ENCODE assay signal across 12 cellular contexts in the genomic region with DNA sequence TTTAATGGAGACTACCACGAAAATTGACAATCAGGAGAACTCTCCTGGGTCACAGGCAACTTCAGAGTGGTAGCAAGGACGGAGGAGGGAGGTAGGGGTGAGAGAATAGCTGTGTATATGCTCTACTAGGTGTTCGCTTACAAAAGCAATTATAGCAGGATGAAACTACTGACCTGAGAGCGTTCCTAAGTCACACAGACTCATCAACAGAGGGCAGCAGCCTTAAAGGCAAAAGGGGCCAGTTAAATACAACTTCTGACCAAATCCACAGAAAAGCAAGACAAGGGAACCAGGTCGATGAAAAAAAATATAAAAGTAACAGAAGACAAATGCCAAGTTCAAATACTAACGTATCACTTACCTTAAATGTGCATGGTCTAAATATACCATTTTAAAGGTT.
"Had no signal": no experiment of that assay in that cellular context is flagged by ENCODE, and none has a peak within 500 bp of the region (broad histone marks: within the 10 kb centered on the region; RNA-seq: fewer than 3 reads in every experiment).

No MANE protein-coding gene starts in this region.

- H3K4me1 Mint-ChIP-seq: neural crest cell had no signal

- H3K4me3 ChIP-seq: adrenal gland, gastrocnemius medialis, heart right ventricle, ovary, transverse colon had no signal

- H3K27ac ChIP-seq: adrenal gland, gastrocnemius medialis, heart right ventricle, ovary, transverse colon had no signal

- H3K27me3 ChIP-seq: adrenal gland, gastrocnemius medialis, heart right ventricle, ovary, transverse colon had no signal

- H3K9me3 ChIP-seq: adrenal gland, gastrocnemius medialis, ovary, transverse colon had no signal

- DNase-seq: activated CD4-positive, alpha-beta T cell treated with anti-CD3 and anti-CD28 coated beads, Interleukin-2, amount 50 U/mL, for 1 hour; activated naive CD4-positive, alpha-beta T cell treated with anti-CD3 and anti-CD28 coated beads, Interleukin-2, amount 50 U/mL, for 16 hours; adrenal gland; gastrocnemius medialis; heart right ventricle; kidney; ovary; stimulated activated CD4-positive, alpha-beta T cell treated with anti-CD3 and anti-CD28 coated beads, Interleukin-12 subunit alpha, Interleukin-12 subunit beta, amount 100 ng/mL, for 4 hours; stimulated activated naive CD4-positive, alpha-beta T cell; substantia nigra; transverse colon had no signal

- H3K36me3 ChIP-seq: adrenal gland, gastrocnemius medialis, heart right ventricle, ovary, transverse colon had no signal

- H3K4me3 Mint-ChIP-seq: neural crest cell had no signal

- ATAC-seq: gastrocnemius medialis, heart right ventricle had no signal

- H3K9me3 Mint-ChIP-seq: neural crest cell had no signal

- H3K4me1 ChIP-seq: adrenal gland, gastrocnemius medialis, heart right ventricle, transverse colon had no signal
